Comparison of ENCODE assay signal across 8 cellular contexts in the genomic region with DNA sequence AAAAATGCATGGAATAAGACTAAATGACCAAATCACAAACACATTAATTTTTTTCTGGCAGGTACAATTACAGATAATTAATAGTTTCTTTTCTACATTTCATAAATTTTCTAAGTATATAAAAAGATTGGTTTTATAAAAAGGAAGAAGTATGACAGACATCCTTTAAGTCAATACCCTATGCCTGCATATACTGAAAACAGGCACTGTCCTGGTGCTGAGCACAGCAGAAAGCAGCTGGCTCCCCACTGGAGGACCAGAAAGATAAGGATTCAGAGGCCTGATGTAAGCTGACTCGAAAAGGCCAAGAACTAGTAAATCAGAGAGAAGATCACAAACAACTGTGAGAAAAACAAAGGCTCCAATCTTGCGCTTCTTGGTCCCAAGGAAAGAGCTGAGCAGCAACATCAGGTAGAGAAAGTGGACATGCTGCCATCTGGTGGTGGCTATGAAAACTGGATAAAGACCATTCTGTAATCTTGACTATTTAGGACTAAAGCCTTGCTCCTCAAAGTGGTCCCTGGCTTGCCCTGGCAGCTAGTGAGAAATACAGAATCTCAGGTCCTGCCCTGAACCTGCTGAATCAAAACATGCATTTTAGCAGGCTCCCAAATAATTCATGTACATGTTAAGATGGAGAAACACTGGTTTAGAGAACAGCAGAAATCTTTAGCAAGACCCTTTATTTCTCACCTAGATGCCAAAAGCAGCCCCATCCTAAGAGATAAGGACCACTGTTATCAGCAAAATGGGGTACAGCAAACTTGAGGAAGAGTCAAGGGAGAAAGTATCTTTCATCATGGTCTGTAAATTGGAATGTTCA.
A peak's percentile ranks its signal among the peaks of the same experiment; 100 is the strongest.
DNase-seq lines count a peak whose midpoint lies in the region; ATAC-seq lines count a peak whose summit lies in the region.

No MANE protein-coding gene starts in this region.

- no peak overlapping the region for H4K5ac ChIP-seq in mesendoderm (ENCODE audit: low read length)

- H2AK5ac ChIP-seq in mesendoderm (ENCODE audit: low read length): no peak overlapping the region

- H3K27ac ChIP-seq in CD4-positive, CD25-positive, alpha-beta regulatory T cell (ENCODE audit: insufficient read depth, low read length, poor library complexity, severe bottlenecking): no peak overlapping the region
- no peak overlapping the region for H3K27ac ChIP-seq in mesendoderm (ENCODE audit: low read depth, low read length)

- DNase-seq in CD4-positive, CD25-positive, alpha-beta regulatory T cell: peak; percentile 19 to 72 (median 52)
- DNase-seq in NCI-H460 (ENCODE audit: extremely low read depth, low read depth) (peak; percentile 43), mesendoderm (peak; percentile 97)
- peak; percentile 16 to 38 for DNase-seq in activated CD4-positive, alpha-beta T cell treated with anti-CD3 and anti-CD28 coated beads, Interleukin-2, amount 50 U/mL, for 24 hours (ENCODE audit: low read depth in 1 of 2, low spot score in 1 of 2)
- peak; percentile 33 to 53 (median 37) for DNase-seq in effector memory CD8-positive, alpha-beta T cell
- DNase-seq in stimulated activated naive B cell treated with anti-CD40 and anti-IgM and Interleukin-4, amounts not matched to agents 10 μg/mL and 1 μg/mL and 100 μg/mL, for 72 hours: peak; percentile 38

- no peak overlapping the region for H2BK15ac ChIP-seq in mesendoderm (replicated peaks; ENCODE audit: low read depth)

- no peak overlapping the region for H3K56ac ChIP-seq in mesendoderm (ENCODE audit: low read length)

- H3K23ac ChIP-seq in mesendoderm (ENCODE audit: low read length): no peak overlapping the region

- H3K4me3 Mint-ChIP-seq in CD4-positive, CD25-positive, alpha-beta regulatory T cell: no peak overlapping the region
- H3K4me3 Mint-ChIP-seq in effector memory CD8-positive, alpha-beta T cell: peak overlapping the region in 1 of 2 donors; percentile 38
- no peak overlapping the region for H3K4me3 Mint-ChIP-seq in stimulated activated naive B cell treated with anti-CD40 and anti-IgM and Interleukin-4, amounts not matched to agents 10 μg/mL and 1 μg/mL and 100 μg/mL, for 72 hours

- no peak overlapping the region for H3K4me3 ChIP-seq in CD4-positive, CD25-positive, alpha-beta regulatory T cell (ENCODE audit: low read depth, low read length)
- H3K4me3 ChIP-seq in mesendoderm (ENCODE audit: low read length): no peak overlapping the region

- no peak overlapping the region for H3K9ac ChIP-seq in mesendoderm (ENCODE audit: low read length)

- H3K9me3 ChIP-seq in CD4-positive, CD25-positive, alpha-beta regulatory T cell (ENCODE audit: control insufficient read depth in 2 of 2, low read length in 2 of 2): no peaks in the 10 kb centered on the region

- H3K79me2 ChIP-seq in mesendoderm (ENCODE audit: control insufficient read depth, insufficient read depth, low read length): no peaks in the 10 kb centered on the region

- no peaks in the 10 kb centered on the region for H3K79me1 ChIP-seq in mesendoderm (ENCODE audit: low read length)

- peaks cover 9% of the 10 kb centered on the region for H3K4me1 ChIP-seq in CD4-positive, CD25-positive, alpha-beta regulatory T cell (ENCODE audit: control insufficient read depth, insufficient read depth, low read length, poor library complexity, severe bottlenecking)
- H3K4me1 ChIP-seq in mesendoderm (ENCODE audit: control insufficient read depth, low read depth, low read length): peaks cover 3% of the 10 kb centered on the region

- H3K4me2 ChIP-seq in mesendoderm (ENCODE audit: low read length): no peak overlapping the region

- H3K18ac ChIP-seq in mesendoderm (ENCODE audit: low read length): no peak overlapping the region

- no peak overlapping the region for H2BK5ac ChIP-seq in mesendoderm (ENCODE audit: low read length)

- H3K4me1 Mint-ChIP-seq in CD4-positive, CD25-positive, alpha-beta regulatory T cell: peaks cover 22 to 34% (median 29%) of the 10 kb centered on the region in 4 donors
- H3K4me1 Mint-ChIP-seq in effector memory CD8-positive, alpha-beta T cell (ENCODE audit: low read depth in 2 of 2): peaks cover 26 to 41% of the 10 kb centered on the region in 2 donors
- H3K4me1 Mint-ChIP-seq in stimulated activated naive B cell treated with anti-CD40 and anti-IgM and Interleukin-4, amounts not matched to agents 10 μg/mL and 1 μg/mL and 100 μg/mL, for 72 hours: peaks cover 12 to 33% of the 10 kb centered on the region in 2 donors

- no CpG with 5 or more reads among the region's 2 CpGs for WGBS in mesendoderm (ENCODE audit: extremely low coverage, insufficient coverage, low lambda C conversion rate)

- H3K9me3 Mint-ChIP-seq in CD4-positive, CD25-positive, alpha-beta regulatory T cell: no peaks in the 10 kb centered on the region
- H3K9me3 Mint-ChIP-seq in effector memory CD8-positive, alpha-beta T cell: no peaks in the 10 kb centered on the region
- H3K9me3 Mint-ChIP-seq in stimulated activated naive B cell treated with anti-CD40 and anti-IgM and Interleukin-4, amounts not matched to agents 10 μg/mL and 1 μg/mL and 100 μg/mL, for 72 hours: no peaks in the 10 kb centered on the region

- no peak overlapping the region for H2BK120ac ChIP-seq in mesendoderm (ENCODE audit: low read depth, low read length)

- H3K36me3 Mint-ChIP-seq in CD4-positive, CD25-positive, alpha-beta regulatory T cell: peaks cover 42% of the 10 kb centered on the region
- peaks cover 53% of the 10 kb centered on the region for H3K36me3 Mint-ChIP-seq in effector memory CD8-positive, alpha-beta T cell (ENCODE audit: insufficient read depth)
- peaks cover 1 to 19% of the 10 kb centered on the region in 2 donors for H3K36me3 Mint-ChIP-seq in stimulated activated naive B cell treated with anti-CD40 and anti-IgM and Interleukin-4, amounts not matched to agents 10 μg/mL and 1 μg/mL and 100 μg/mL, for 72 hours

- no peaks in the 10 kb centered on the region for H3K27me3 ChIP-seq in CD4-positive, CD25-positive, alpha-beta regulatory T cell (ENCODE audit: control insufficient read depth, insufficient read depth, low read length)
- no peaks in the 10 kb centered on the region for H3K27me3 ChIP-seq in mesendoderm (ENCODE audit: insufficient read depth, low read length, poor library complexity)

- no peak overlapping the region for H3K4ac ChIP-seq in mesendoderm (ENCODE audit: low read depth, low read length)

- no peaks in the 10 kb centered on the region for H3K27me3 Mint-ChIP-seq in CD4-positive, CD25-positive, alpha-beta regulatory T cell
- H3K27me3 Mint-ChIP-seq in effector memory CD8-positive, alpha-beta T cell: no peaks in the 10 kb centered on the region
- no peaks in the 10 kb centered on the region for H3K27me3 Mint-ChIP-seq in stimulated activated naive B cell treated with anti-CD40 and anti-IgM and Interleukin-4, amounts not matched to agents 10 μg/mL and 1 μg/mL and 100 μg/mL, for 72 hours

- ATAC-seq in CD4-positive, CD25-positive, alpha-beta regulatory T cell (ENCODE audit: low read depth in 2 of 2): peak; percentile 60 to 78
- peak; percentile 90 for ATAC-seq in GM19025 (IDR thresholded peaks at IDR 0.05; ENCODE audit: low read depth, unreplicated experiment)
- peak; percentile 92 for ATAC-seq in HG03159 (IDR thresholded peaks at IDR 0.05; ENCODE audit: unreplicated experiment)
- peak; percentile 88 for ATAC-seq in effector memory CD8-positive, alpha-beta T cell (replicated peaks)
- ATAC-seq in stimulated activated naive B cell treated with anti-CD40 and anti-IgM and Interleukin-4, amounts not matched to agents 10 μg/mL and 1 μg/mL and 100 μg/mL, for 72 hours (replicated peaks): peak; percentile 87 to 96

- H4K8ac ChIP-seq in mesendoderm (ENCODE audit: low read depth, low read length): no peak overlapping the region

- H3K36me3 ChIP-seq in CD4-positive, CD25-positive, alpha-beta regulatory T cell (ENCODE audit: control insufficient read depth, insufficient read depth, low read length): peaks cover 45% of the 10 kb centered on the region
- no peaks in the 10 kb centered on the region for H3K36me3 ChIP-seq in mesendoderm (ENCODE audit: control insufficient read depth, insufficient read depth, low read length)

- H3K27ac Mint-ChIP-seq in CD4-positive, CD25-positive, alpha-beta regulatory T cell: peak overlapping the region in 2 of 3 donors; percentile 85 to 89
- peak overlapping the region; percentile 27 to 29 for H3K27ac Mint-ChIP-seq in effector memory CD8-positive, alpha-beta T cell
- peak overlapping the region; percentile 70 for H3K27ac Mint-ChIP-seq in stimulated activated naive B cell treated with anti-CD40 and anti-IgM and Interleukin-4, amounts not matched to agents 10 μg/mL and 1 μg/mL and 100 μg/mL, for 72 hours

Comparison
In these comparisons a context has a peak if more than half of its experiments do, and no peak if none do; other contexts are left out.
1. DNase-seq: peak in every context shown above with its lines; median percentile 97 in mesendoderm; 52 in CD4-positive, CD25-positive, alpha-beta regulatory T cell; 43 in NCI-H460; 38 in stimulated activated naive B cell treated with anti-CD40 and anti-IgM and Interleukin-4, amounts not matched to agents 10 μg/mL and 1 μg/mL and 100 μg/mL, for 72 hours; 37 in effector memory CD8-positive, alpha-beta T cell; 27 in activated CD4-positive, alpha-beta T cell treated with anti-CD3 and anti-CD28 coated beads, Interleukin-2, amount 50 U/mL, for 24 hours.
2. H3K27ac Mint-ChIP-seq: peak in every context shown above with its lines; median percentile 87 in CD4-positive, CD25-positive, alpha-beta regulatory T cell; 70 in stimulated activated naive B cell treated with anti-CD40 and anti-IgM and Interleukin-4, amounts not matched to agents 10 μg/mL and 1 μg/mL and 100 μg/mL, for 72 hours; 28 in effector memory CD8-positive, alpha-beta T cell.